In the genomic region with DNA sequence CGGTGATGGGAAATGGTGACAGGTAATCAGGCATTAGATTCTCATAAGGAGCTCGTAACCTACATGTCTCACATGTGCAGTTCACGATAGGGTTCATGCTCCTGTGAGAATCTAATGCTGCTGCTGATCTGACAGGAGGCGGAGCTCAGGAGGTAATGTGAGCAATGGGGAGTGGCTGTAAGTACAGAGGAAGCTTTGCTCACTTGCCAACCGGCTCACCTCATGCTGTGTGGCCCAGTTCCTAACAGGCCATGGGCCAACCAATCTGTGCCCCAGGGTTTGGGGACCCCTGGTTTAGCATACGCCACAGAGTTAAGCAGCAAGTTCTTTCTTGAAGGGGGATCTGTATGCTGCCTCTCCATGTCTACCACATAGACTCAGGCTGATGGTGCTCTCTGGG, we compare ENCODE assay signal across 17 cellular contexts.
"Had no signal": no experiment of that assay in that cellular context is flagged by ENCODE, and none has a peak within 500 bp of the region (broad histone marks: within the 10 kb centered on the region; RNA-seq: fewer than 3 reads in every experiment).

No MANE protein-coding gene starts in this region.

- DNase-seq: activated CD4-positive, alpha-beta T cell treated with anti-CD3 and anti-CD28 coated beads for 36 hours; activated CD4-positive, alpha-beta T cell treated with anti-CD3 and anti-CD28 coated beads, Interleukin-2, amount 50 U/mL, for 48 hours; activated gamma-delta T cell; effector CD4-positive, alpha-beta T cell; gastrocnemius medialis; head of caudate nucleus; left ventricle myocardium superior; naive thymus-derived CD4-positive, alpha-beta T cell; sigmoid colon; stimulated activated CD4-positive, alpha-beta T cell treated with anti-CD3 and anti-CD28 coated beads, Interleukin-4, amount 100 ng/mL, for 24 hours; upper lobe of right lung; WERI-Rb-1 had no signal

- H3K27ac ChIP-seq: ascending aorta, gastrocnemius medialis, pancreas, thoracic aorta, upper lobe of right lung, WERI-Rb-1 had no signal

- H3K27me3 ChIP-seq: ascending aorta, gastrocnemius medialis, pancreas, sigmoid colon, upper lobe of right lung had no signal

- H3K4me1 ChIP-seq: ascending aorta, gastrocnemius medialis, pancreas, sigmoid colon, upper lobe of right lung had no signal

- H3K9me3 ChIP-seq: ascending aorta, gastrocnemius medialis, pancreas, sigmoid colon, thoracic aorta, upper lobe of right lung had no signal

- FAIRE-seq: pancreas had no signal

- H3K36me3 ChIP-seq: ascending aorta, gastrocnemius medialis, pancreas, sigmoid colon, thoracic aorta, upper lobe of right lung, WERI-Rb-1 had no signal

- H3K4me3 ChIP-seq: ascending aorta, gastrocnemius medialis, pancreas, sigmoid colon, thoracic aorta, upper lobe of right lung had no signal

- ATAC-seq: activated CD4-positive, alpha-beta T cell treated with anti-CD3 and anti-CD28 coated beads for 36 hours; esophagus mucosa; gastrocnemius medialis; left ventricle myocardium superior; naive thymus-derived CD4-positive, alpha-beta T cell; pancreas; stimulated activated effector memory CD8-positive, alpha-beta T cell treated with anti-CD3 and anti-CD28 coated beads, Interleukin-12 subunit alpha, Interleukin-12 subunit beta, amount 100 ng/mL, for 72 hours; upper lobe of right lung had no signal
